Comparison of ENCODE assay signal across 8 cellular contexts in genomic region chr20:38726849-38727601, GRCh38. TPM values are rescaled to one million over a fixed set of nuclear protein-coding genes. Genes with fewer than 3 reads are reported as not detected.
DNase-seq lines count a peak whose midpoint lies in the region; ATAC-seq and TF ChIP-seq lines count a peak whose summit lies in the region.

No MANE protein-coding gene starts in this region.

- H3K9me3 ChIP-seq in PC-3 (ENCODE audit: low read length): no peaks in the 10 kb centered on the region

- H3K36me3 ChIP-seq in PC-3 (ENCODE audit: low read depth, low read length): no peaks in the 10 kb centered on the region

- H2AFZ ChIP-seq in PC-3 (ENCODE audit: low read length): no peak overlapping the region

- H3K27me3 Mint-ChIP-seq in neural crest cell (ENCODE audit: low read depth): peaks cover 100% of the 10 kb centered on the region

- peaks cover 4% of the 10 kb centered on the region; the same call in 1 of the 2 replicates for H3K4me1 ChIP-seq in PC-3 (ENCODE audit: insufficient read depth, low read length)

- H3K79me2 ChIP-seq in PC-3 (ENCODE audit: low read length): no peaks in the 10 kb centered on the region

- CTCF ChIA-PET in GM10248 (lab: Yijun Ruan, JAX) (interaction anchor here (1.0 to 3.4 kb wide), 6 partner anchors 10 to 83 kb away, joined by 3 to 14 read pairs (median 4); partner anchors contain the start of gene ACTR5), PC-3 (lab: Charles Lee) (no interaction called here), HEK293T (lab: Yijun Ruan, JAX) (interaction anchor here (0.6 to 1.3 kb wide), 4 partner anchors 63 to 254 kb away, joined by 3 read pairs; partner anchors contain the start of gene RALGAPB)

- DNase-seq in GM10248 (ENCODE audit: extremely low spot score) (peak; percentile 73), PC-3 (no peak), astrocyte of the cerebellum (ENCODE audit: low read depth) (no peak), neural crest cell (ENCODE audit: low read depth, low spot score) (peak; percentile 83), HEK293T (ENCODE audit: extremely low spot score) (no peak), NOMO-1 treated with DMSO at 0.1 percent for 48 hours (lab: John Stamatoyannopoulos, UW; ENCODE audit: unreplicated experiment) (no peak)

- POLR2A ChIA-PET in GM10248 (lab: Yijun Ruan, JAX): no interaction called here
- POLR2A ChIA-PET in PC-3 (lab: Charles Lee; ENCODE audit: unreplicated experiment): no interaction called here
- POLR2A ChIA-PET in HEK293T (lab: Yijun Ruan, JAX): no interaction called here

- ATAC-seq in PC-3 (no peak), GM18858 (IDR thresholded peaks at IDR 0.05; ENCODE audit: unreplicated experiment) (no peak), HG02763 (IDR thresholded peaks at IDR 0.05; ENCODE audit: unreplicated experiment) (no peak)

- no peak overlapping the region for H3K9ac ChIP-seq in PC-3 (ENCODE audit: low read length)

- H3K9me3 Mint-ChIP-seq in neural crest cell: no peaks in the 10 kb centered on the region

- no peak overlapping the region for H3K27ac Mint-ChIP-seq in neural crest cell (ENCODE audit: unreplicated experiment)

- H3K27me3 ChIP-seq in PC-3 (ENCODE audit: low read length): peaks cover 72% of the 10 kb centered on the region

- H3K4me3 ChIP-seq in PC-3 (ENCODE audit: low read length): no peak overlapping the region
- no peak overlapping the region for H3K4me3 ChIP-seq in astrocyte of the cerebellum (ENCODE audit: low read depth, low read length)

- H3F3A ChIP-seq in PC-3 (ENCODE audit: low read length, unreplicated experiment): no peaks in the 10 kb centered on the region

- TF ChIP-seq CTCF in GM10248 (IDR thresholded peaks at IDR 0.05; ENCODE audit: control extremely low read depth, extremely low read depth, low read depth, missing control alignments) (no peak), PC-3 (conservative IDR thresholded peaks at IDR 0.05; ENCODE audit: low read depth, low read length) (peak; percentile 45), astrocyte of the cerebellum (IDR thresholded peaks at IDR 0.05; ENCODE audit: low read depth, low read length, missing control alignments) (peak; percentile 21), neural crest cell (conservative IDR thresholded peaks at IDR 0.05) (peak; percentile 47)

- in situ Hi-C loops in astrocyte of the cerebellum (cut with HindIII; ENCODE audit: low sequenced_read_pairs): no loop called here

- intact Hi-C loops in PC-3 (cut with micrococcal nuclease): no loop called here

- H3K4me2 ChIP-seq in PC-3 (ENCODE audit: low read length): no peak overlapping the region

- no peak overlapping the region for H3K4me3 Mint-ChIP-seq in neural crest cell

- peaks cover 2% of the 10 kb centered on the region for H3K36me3 Mint-ChIP-seq in neural crest cell (ENCODE audit: low read depth)

- H4K20me1 ChIP-seq in PC-3 (ENCODE audit: low read length): no peaks in the 10 kb centered on the region

- H3K27ac ChIP-seq in PC-3 (ENCODE audit: low read length): no peak overlapping the region

- no peaks in the 10 kb centered on the region for H3K9me2 ChIP-seq in PC-3 (replicated peaks; ENCODE audit: low read length)

- BruUV-seq in PC-3 (replicated peaks; lab: Mats Ljungman, UMichigan): no TSS peak

- peaks cover 50% of the 10 kb centered on the region for H3K4me1 Mint-ChIP-seq in neural crest cell

TF ChIP-seq in HEK293T, 16 proteins besides CTCF, POLR2A, EP300 and RAD21:
- no peak for TF ChIP-seq FOXM1 (IDR thresholded peaks at IDR 0.05; ENCODE audit: borderline replicate concordance)
- TF ChIP-seq SP1 (IDR thresholded peaks at IDR 0.05): no peak
- TF ChIP-seq BHLHE40 (IDR thresholded peaks at IDR 0.05; ENCODE audit: borderline replicate concordance): no peak
- no peak for TF ChIP-seq ELF4 (IDR thresholded peaks at IDR 0.05)
- TF ChIP-seq ARNT (IDR thresholded peaks at IDR 0.05): no peak
- no peak for TF ChIP-seq CTBP1 (IDR thresholded peaks at IDR 0.05; ENCODE audit: borderline replicate concordance)
- TF ChIP-seq ZNF384 (IDR thresholded peaks at IDR 0.05): no peak
- TF ChIP-seq L3MBTL2 (conservative IDR thresholded peaks at IDR 0.05): no peak
- TF ChIP-seq PKNOX1 (IDR thresholded peaks at IDR 0.05): no peak
- TF ChIP-seq FOXK2 (IDR thresholded peaks at IDR 0.05): no peak

RNA-seq across cellular contexts. Expression of gene SLC32A1, which starts 2.7 kb away (rescaled TPM):
- not detected in 2 replicates for total RNA-seq in PC-3 (2014; rRNA removed)
- total RNA-seq in neural crest cell: 0.09 and 0.16 TPM in 2 replicates

RNA-seq across cellular contexts. Expression of gene ACTR5, which starts 21.2 kb away (rescaled TPM):
- total RNA-seq in PC-3 (2014; rRNA removed) (16.1 and 18.3 TPM in 2 replicates), neural crest cell (14.3 and 14.9 TPM in 2 replicates)

Comparison
In these comparisons a context has a peak if more than half of its experiments do, and no peak if none do; other contexts are left out.
1. DNase-seq: peak in GM10248 (single experiment) and neural crest cell (single experiment); none in PC-3 (single experiment), astrocyte of the cerebellum (single experiment), HEK293T (single experiment) and NOMO-1 treated with DMSO at 0.1 percent for 48 hours (single experiment).